Comparison of ENCODE assay signal across 2 cellular contexts in the genomic region with DNA sequence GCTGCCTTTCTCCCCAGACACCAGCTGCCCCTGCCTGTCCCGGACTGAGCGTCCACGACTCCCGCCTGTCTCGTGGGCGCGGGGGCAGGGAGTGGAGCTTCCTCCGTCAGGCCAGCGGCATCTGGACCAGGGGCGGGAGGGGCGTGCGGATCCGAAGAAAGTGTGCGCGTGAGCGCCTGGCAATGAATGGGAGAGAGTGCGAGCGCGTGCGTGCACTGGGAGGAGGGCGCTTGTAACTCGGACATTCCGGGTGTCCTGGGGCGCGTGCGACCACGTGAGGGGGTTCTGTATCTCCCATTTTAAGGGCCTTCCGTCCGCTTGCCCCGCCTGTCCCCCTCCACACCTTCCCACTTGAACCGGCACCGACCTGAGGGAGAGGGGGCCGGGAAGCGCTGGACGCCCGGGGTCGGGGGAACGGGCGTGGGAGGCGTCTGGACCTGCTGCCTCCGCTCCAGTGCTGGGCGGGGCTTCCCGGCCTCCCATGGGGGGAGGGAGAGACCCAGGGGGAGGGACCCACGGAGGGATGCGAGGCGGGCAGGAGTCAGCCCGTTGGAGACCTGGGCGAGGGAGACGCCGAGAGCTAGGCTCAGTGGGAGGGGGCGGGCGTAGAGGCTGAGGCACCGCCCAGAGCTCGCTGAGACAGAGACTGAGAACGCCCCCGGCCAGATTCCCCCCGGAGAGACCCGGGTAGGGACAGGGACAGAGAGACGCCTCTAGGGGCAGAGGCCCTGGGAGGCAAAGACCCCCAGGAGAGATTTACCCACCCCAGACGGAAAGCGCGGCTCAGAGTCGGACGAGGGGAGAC.
TF ChIP-seq lines count a peak whose summit lies in the region.

A gene with protein sequence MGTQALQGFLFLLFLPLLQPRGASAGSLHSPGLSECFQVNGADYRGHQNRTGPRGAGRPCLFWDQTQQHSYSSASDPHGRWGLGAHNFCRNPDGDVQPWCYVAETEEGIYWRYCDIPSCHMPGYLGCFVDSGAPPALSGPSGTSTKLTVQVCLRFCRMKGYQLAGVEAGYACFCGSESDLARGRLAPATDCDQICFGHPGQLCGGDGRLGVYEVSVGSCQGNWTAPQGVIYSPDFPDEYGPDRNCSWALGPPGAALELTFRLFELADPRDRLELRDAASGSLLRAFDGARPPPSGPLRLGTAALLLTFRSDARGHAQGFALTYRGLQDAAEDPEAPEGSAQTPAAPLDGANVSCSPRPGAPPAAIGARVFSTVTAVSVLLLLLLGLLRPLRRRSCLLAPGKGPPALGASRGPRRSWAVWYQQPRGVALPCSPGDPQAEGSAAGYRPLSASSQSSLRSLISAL (plus strand): TSS at position 665 of the 805 bp plus-strand sequence. CDS start 246 bp downstream, outside the sequence.

TF ChIP-seq in HEK293, 187 proteins besides CTCF, POLR2A, EP300 and RAD21 (continued from another document and continues in another):
- TF ChIP-seq, protein P1, sequence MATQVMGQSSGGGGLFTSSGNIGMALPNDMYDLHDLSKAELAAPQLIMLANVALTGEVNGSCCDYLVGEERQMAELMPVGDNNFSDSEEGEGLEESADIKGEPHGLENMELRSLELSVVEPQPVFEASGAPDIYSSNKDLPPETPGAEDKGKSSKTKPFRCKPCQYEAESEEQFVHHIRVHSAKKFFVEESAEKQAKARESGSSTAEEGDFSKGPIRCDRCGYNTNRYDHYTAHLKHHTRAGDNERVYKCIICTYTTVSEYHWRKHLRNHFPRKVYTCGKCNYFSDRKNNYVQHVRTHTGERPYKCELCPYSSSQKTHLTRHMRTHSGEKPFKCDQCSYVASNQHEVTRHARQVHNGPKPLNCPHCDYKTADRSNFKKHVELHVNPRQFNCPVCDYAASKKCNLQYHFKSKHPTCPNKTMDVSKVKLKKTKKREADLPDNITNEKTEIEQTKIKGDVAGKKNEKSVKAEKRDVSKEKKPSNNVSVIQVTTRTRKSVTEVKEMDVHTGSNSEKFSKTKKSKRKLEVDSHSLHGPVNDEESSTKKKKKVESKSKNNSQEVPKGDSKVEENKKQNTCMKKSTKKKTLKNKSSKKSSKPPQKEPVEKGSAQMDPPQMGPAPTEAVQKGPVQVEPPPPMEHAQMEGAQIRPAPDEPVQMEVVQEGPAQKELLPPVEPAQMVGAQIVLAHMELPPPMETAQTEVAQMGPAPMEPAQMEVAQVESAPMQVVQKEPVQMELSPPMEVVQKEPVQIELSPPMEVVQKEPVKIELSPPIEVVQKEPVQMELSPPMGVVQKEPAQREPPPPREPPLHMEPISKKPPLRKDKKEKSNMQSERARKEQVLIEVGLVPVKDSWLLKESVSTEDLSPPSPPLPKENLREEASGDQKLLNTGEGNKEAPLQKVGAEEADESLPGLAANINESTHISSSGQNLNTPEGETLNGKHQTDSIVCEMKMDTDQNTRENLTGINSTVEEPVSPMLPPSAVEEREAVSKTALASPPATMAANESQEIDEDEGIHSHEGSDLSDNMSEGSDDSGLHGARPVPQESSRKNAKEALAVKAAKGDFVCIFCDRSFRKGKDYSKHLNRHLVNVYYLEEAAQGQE (tag by site-specific recombination; IDR thresholded peaks at IDR 0.05): peak; percentile 17; the same call in 1 of the 2 replicates
- 0 out of 2 replicates have a peak, but pooled peaks have one; percentile 82 for TF ChIP-seq ZNF561 (tag by site-specific recombination; IDR thresholded peaks at IDR 0.05; ENCODE audit: borderline replicate concordance)
- TF ChIP-seq, protein P2, sequence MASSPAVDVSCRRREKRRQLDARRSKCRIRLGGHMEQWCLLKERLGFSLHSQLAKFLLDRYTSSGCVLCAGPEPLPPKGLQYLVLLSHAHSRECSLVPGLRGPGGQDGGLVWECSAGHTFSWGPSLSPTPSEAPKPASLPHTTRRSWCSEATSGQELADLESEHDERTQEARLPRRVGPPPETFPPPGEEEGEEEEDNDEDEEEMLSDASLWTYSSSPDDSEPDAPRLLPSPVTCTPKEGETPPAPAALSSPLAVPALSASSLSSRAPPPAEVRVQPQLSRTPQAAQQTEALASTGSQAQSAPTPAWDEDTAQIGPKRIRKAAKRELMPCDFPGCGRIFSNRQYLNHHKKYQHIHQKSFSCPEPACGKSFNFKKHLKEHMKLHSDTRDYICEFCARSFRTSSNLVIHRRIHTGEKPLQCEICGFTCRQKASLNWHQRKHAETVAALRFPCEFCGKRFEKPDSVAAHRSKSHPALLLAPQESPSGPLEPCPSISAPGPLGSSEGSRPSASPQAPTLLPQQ (tag by site-specific recombination; IDR thresholded peaks at IDR 0.05): peak; percentile 86
- TF ChIP-seq ZSCAN30 (tag by site-specific recombination; IDR thresholded peaks at IDR 0.05): peak; percentile 14; the same call in 1 of the 2 replicates
- TF ChIP-seq, protein P3, sequence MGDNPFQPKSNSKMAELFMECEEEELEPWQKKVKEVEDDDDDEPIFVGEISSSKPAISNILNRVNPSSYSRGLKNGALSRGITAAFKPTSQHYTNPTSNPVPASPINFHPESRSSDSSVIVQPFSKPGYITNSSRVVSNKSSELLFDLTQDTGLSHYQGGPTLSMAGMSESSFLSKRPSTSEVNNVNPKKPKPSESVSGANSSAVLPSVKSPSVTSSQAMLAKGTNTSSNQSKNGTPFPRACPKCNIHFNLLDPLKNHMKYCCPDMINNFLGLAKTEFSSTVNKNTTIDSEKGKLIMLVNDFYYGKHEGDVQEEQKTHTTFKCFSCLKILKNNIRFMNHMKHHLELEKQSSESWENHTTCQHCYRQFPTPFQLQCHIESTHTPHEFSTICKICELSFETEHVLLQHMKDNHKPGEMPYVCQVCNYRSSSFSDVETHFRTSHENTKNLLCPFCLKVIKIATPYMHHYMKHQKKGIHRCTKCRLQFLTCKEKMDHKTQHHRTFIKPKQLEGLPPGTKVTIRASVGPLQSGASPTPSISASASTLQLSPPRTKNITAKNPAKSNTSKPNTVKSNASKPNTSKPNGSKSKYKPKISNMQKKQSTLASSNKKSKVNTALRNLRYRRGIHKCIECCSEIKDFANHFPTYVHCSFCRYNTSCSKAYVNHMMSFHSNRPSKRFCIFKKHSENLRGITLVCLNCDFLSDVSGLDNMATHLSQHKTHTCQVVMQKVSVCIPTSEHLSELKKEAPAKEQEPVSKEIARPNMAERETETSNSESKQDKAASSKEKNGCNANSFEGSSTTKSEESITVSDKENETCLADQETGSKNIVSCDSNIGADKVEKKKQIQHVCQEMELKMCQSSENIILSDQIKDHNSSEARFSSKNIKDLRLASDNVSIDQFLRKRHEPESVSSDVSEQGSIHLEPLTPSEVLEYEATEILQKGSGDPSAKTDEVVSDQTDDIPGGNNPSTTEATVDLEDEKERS (tag by site-specific recombination; IDR thresholded peaks at IDR 0.05): no peak
- TF ChIP-seq ZNF76 (tag by site-specific recombination; IDR thresholded peaks at IDR 0.05; ENCODE audit: borderline replicate concordance, low read depth): peak; percentile 61; the same call in 1 of the 2 replicates
- TF ChIP-seq ZNF274 (IDR thresholded peaks at IDR 0.05; ENCODE audit: low read length): no peak
- no peak for TF ChIP-seq ZNF274 (tag by site-specific recombination; IDR thresholded peaks at IDR 0.05; ENCODE audit: borderline replicate concordance)
- TF ChIP-seq ZNF629 (tag by site-specific recombination; IDR thresholded peaks at IDR 0.05): peak; percentile 49
- no peak for TF ChIP-seq GLI2 (tag by site-specific recombination; IDR thresholded peaks at IDR 0.05; ENCODE audit: borderline replicate concordance, low read depth)
- TF ChIP-seq ZBTB7A (tag by site-specific recombination; IDR thresholded peaks at IDR 0.05; ENCODE audit: low read depth): 0 out of 2 replicates have a peak, but pooled peaks have one; percentile 27

TF ChIP-seq in K562, 482 proteins besides CTCF, POLR2A, EP300 and RAD21 (continued from another document and continues in another):
- TF ChIP-seq, protein P4, sequence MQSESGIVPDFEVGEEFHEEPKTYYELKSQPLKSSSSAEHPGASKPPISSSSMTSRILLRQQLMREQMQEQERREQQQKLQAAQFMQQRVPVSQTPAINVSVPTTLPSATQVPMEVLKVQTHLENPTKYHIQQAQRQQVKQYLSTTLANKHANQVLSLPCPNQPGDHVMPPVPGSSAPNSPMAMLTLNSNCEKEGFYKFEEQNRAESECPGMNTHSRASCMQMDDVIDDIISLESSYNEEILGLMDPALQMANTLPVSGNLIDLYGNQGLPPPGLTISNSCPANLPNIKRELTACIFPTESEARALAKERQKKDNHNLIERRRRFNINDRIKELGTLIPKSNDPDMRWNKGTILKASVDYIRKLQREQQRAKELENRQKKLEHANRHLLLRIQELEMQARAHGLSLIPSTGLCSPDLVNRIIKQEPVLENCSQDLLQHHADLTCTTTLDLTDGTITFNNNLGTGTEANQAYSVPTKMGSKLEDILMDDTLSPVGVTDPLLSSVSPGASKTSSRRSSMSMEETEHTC (IDR thresholded peaks at IDR 0.05): no peak
- no peak for TF ChIP-seq SMARCB1 (IDR thresholded peaks at IDR 0.05; ENCODE audit: insufficient read length, low read depth)
- no peak for TF ChIP-seq ZNF184 (CRISPR knock-in tag; IDR thresholded peaks at IDR 0.05)
- TF ChIP-seq, protein P5, sequence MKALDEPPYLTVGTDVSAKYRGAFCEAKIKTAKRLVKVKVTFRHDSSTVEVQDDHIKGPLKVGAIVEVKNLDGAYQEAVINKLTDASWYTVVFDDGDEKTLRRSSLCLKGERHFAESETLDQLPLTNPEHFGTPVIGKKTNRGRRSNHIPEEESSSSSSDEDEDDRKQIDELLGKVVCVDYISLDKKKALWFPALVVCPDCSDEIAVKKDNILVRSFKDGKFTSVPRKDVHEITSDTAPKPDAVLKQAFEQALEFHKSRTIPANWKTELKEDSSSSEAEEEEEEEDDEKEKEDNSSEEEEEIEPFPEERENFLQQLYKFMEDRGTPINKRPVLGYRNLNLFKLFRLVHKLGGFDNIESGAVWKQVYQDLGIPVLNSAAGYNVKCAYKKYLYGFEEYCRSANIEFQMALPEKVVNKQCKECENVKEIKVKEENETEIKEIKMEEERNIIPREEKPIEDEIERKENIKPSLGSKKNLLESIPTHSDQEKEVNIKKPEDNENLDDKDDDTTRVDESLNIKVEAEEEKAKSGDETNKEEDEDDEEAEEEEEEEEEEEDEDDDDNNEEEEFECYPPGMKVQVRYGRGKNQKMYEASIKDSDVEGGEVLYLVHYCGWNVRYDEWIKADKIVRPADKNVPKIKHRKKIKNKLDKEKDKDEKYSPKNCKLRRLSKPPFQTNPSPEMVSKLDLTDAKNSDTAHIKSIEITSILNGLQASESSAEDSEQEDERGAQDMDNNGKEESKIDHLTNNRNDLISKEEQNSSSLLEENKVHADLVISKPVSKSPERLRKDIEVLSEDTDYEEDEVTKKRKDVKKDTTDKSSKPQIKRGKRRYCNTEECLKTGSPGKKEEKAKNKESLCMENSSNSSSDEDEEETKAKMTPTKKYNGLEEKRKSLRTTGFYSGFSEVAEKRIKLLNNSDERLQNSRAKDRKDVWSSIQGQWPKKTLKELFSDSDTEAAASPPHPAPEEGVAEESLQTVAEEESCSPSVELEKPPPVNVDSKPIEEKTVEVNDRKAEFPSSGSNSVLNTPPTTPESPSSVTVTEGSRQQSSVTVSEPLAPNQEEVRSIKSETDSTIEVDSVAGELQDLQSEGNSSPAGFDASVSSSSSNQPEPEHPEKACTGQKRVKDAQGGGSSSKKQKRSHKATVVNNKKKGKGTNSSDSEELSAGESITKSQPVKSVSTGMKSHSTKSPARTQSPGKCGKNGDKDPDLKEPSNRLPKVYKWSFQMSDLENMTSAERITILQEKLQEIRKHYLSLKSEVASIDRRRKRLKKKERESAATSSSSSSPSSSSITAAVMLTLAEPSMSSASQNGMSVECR (CRISPR knock-in tag; IDR thresholded peaks at IDR 0.05): no peak
- no peak for TF ChIP-seq MAZ (CRISPR knock-in tag; conservative IDR thresholded peaks at IDR 0.05 in 1 of 2, IDR thresholded peaks at IDR 0.05 in 1 of 2)
- no peak for TF ChIP-seq WHSC1 (IDR thresholded peaks at IDR 0.05; ENCODE audit: low read length)
- TF ChIP-seq NFRKB (IDR thresholded peaks at IDR 0.05; ENCODE audit: low read depth): no peak
- no peak for TF ChIP-seq ZNF121 (CRISPR knock-in tag; conservative IDR thresholded peaks at IDR 0.05)
- TF ChIP-seq LEF1 (IDR thresholded peaks at IDR 0.05): 0 out of 2 replicates have a peak, but pooled peaks have one; percentile 28
- TF ChIP-seq ZNF133 (CRISPR knock-in tag; IDR thresholded peaks at IDR 0.05): no peak
- no peak for TF ChIP-seq ZNF561 (CRISPR knock-in tag; conservative IDR thresholded peaks at IDR 0.05)
- TF ChIP-seq ZBED1 (IDR thresholded peaks at IDR 0.05): no peak
- TF ChIP-seq ZNF311 (CRISPR knock-in tag; IDR thresholded peaks at IDR 0.05): no peak
- no peak for TF ChIP-seq FOXP1 (CRISPR knock-in tag; IDR thresholded peaks at IDR 0.05)
- TF ChIP-seq ZNF263 (CRISPR knock-in tag; IDR thresholded peaks at IDR 0.05; ENCODE audit: borderline replicate concordance): peak; percentile 45; the same call in 1 of the 2 replicates
- no peak for TF ChIP-seq KDM5B (IDR thresholded peaks at IDR 0.05; ENCODE audit: insufficient replicate concordance, low read depth, low read length)
- no peak for TF ChIP-seq THRAP3 (IDR thresholded peaks at IDR 0.05; ENCODE audit: borderline replicate concordance)
- TF ChIP-seq, protein P6, sequence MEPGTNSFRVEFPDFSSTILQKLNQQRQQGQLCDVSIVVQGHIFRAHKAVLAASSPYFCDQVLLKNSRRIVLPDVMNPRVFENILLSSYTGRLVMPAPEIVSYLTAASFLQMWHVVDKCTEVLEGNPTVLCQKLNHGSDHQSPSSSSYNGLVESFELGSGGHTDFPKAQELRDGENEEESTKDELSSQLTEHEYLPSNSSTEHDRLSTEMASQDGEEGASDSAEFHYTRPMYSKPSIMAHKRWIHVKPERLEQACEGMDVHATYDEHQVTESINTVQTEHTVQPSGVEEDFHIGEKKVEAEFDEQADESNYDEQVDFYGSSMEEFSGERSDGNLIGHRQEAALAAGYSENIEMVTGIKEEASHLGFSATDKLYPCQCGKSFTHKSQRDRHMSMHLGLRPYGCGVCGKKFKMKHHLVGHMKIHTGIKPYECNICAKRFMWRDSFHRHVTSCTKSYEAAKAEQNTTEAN (CRISPR knock-in tag; IDR thresholded peaks at IDR 0.05): no peak
- no peak for TF ChIP-seq TFAM (CRISPR knock-in tag; conservative IDR thresholded peaks at IDR 0.05)
- TF ChIP-seq RCOR1 (IDR thresholded peaks at IDR 0.05; ENCODE audit: borderline replicate concordance in 1 of 2, low read depth in 2 of 2, low read length in 2 of 2): 0 out of 4 replicates have a peak, but pooled peaks of 1 of the 2 experiments have one; percentile 37
- no peak for TF ChIP-seq U2AF1 (optimal IDR thresholded peaks at IDR 0.05; ENCODE audit: low read depth, low read length)
- no peak for TF ChIP-seq KLF16 (IDR thresholded peaks at IDR 0.05)
- no peak for TF ChIP-seq CCAR2 (IDR thresholded peaks at IDR 0.05; ENCODE audit: low read depth, low read length)
- TF ChIP-seq MCM2 (IDR thresholded peaks at IDR 0.05; ENCODE audit: low read depth): no peak
- no peak for TF ChIP-seq FOXK1 (CRISPR knock-in tag; IDR thresholded peaks at IDR 0.05; ENCODE audit: borderline replicate concordance)
- TF ChIP-seq RAD51 (IDR thresholded peaks at IDR 0.05; ENCODE audit: borderline replicate concordance, low read depth): peak; percentile 62; the same call in 1 of the 2 replicates
- 0 out of 2 replicates have a peak, but pooled peaks have one; percentile 25 for TF ChIP-seq CBX1 (IDR thresholded peaks at IDR 0.05; ENCODE audit: low read depth)
- TF ChIP-seq SLC30A9 (CRISPR knock-in tag; IDR thresholded peaks at IDR 0.05): no peak
- TF ChIP-seq CHD1 (IDR thresholded peaks at IDR 0.05; ENCODE audit: low read length): no peak
